In genomic region chr12:80712866-80713265, GRCh38 we compare ENCODE assay signal across 35 cellular contexts. TPM values are rescaled to one million over a fixed set of nuclear protein-coding genes. Genes with fewer than 3 reads are reported as not detected.
"Had no signal": no experiment of that assay in that cellular context is flagged by ENCODE, and none has a peak within 500 bp of the region (broad histone marks: within the 10 kb centered on the region; RNA-seq: fewer than 3 reads in every experiment).

No MANE protein-coding gene starts in this region.

- DNase-seq: activated CD4-positive, alpha-beta memory T cell treated with anti-CD3 and anti-CD28 coated beads for 36 hours; activated CD4-positive, alpha-beta T cell treated with anti-CD3 and anti-CD28 coated beads, Interleukin-2, amount 10 ng/mL, durations not matched to agents 7 days and 5 days; activated CD4-positive, CD25-positive, alpha-beta regulatory T cell; activated CD8-positive, alpha-beta memory T cell treated with anti-CD3 and anti-CD28 coated beads for 24 hours; activated gamma-delta T cell treated with Interleukin-2 at 50 U/mL for 16 hours; activated naive CD4-positive, alpha-beta T cell treated with anti-CD3 and anti-CD28 coated beads, Interleukin-2, amount 10 ng/mL, durations not matched to agents 7 days and 5 days; activated naive CD8-positive, alpha-beta T cell treated with anti-CD3 and anti-CD28 coated beads for 36 hours; activated T-cell treated with anti-CD3 and anti-CD28 coated beads for 4 hours; activated T-cell treated with anti-CD3 and anti-CD28 coated beads, Interleukin-2, amount 50 U/mL, for 48 hours; brain microvascular endothelial cell; KG1; MG63; MV-4-11; NCI-H1092 treated with DMSO at 0.1 percent for 48 hours; NCI-H1436 treated with DMSO at 0.1 percent for 48 hours; NCI-H187; NCI-H2081; NCI-H2171 treated with DMSO at 0.1 percent for 48 hours; NCI-H226; NCI-H526; NCI-H82; NK-92 treated with Interleukin-12 subunit alpha and Interleukin-12 subunit beta, amount 100 ng/mL, for 24 hours; OCI-M1; RPMI8226; T-cell; T-helper 2 cell; T1000 had no signal

- H3K36me3 ChIP-seq: brain microvascular endothelial cell, cardiac muscle cell, MG63 had no signal

- H3K4me3 ChIP-seq: cardiac muscle cell, MG63, SK-N-MC had no signal

- H3K9me3 ChIP-seq: MG63 had no signal

- ATAC-seq: activated T-helper 17 cell treated with anti-CD3 and anti-CD28 coated beads, Interleukin-2, amount 50 U/mL, for 72 hours; Panc1; Right ventricle myocardium inferior; T-cell had no signal

- H3K27me3 ChIP-seq: brain microvascular endothelial cell, MG63 had no signal

- FAIRE-seq: TTC549 had no signal

- H3K27ac ChIP-seq: brain microvascular endothelial cell, cardiac muscle cell, SK-N-MC had no signal

RNA-seq across cellular contexts. Expression of gene MYF5, which starts 3.8 kb away (rescaled TPM):
- total RNA-seq: activated CD4-positive, alpha-beta memory T cell treated with anti-CD3 and anti-CD28 coated beads for 36 hours; activated CD4-positive, alpha-beta T cell treated with anti-CD3 and anti-CD28 coated beads, Interleukin-2, amount 10 ng/mL, durations not matched to agents 7 days and 5 days; activated naive CD8-positive, alpha-beta T cell treated with anti-CD3 and anti-CD28 coated beads for 36 hours; activated T-helper 17 cell treated with anti-CD3 and anti-CD28 coated beads, Interleukin-2, amount 50 U/mL, for 72 hours; cardiac muscle cell; NCI-H460; Right ventricle myocardium inferior; T-cell had no signal
- polyA plus RNA-seq: adipose tissue, cardiac muscle cell had no signal

RNA-seq across cellular contexts. Expression of gene MYF6, which starts 5.4 kb away (rescaled TPM):
- total RNA-seq: activated CD4-positive, alpha-beta memory T cell treated with anti-CD3 and anti-CD28 coated beads for 36 hours; activated CD4-positive, alpha-beta T cell treated with anti-CD3 and anti-CD28 coated beads, Interleukin-2, amount 10 ng/mL, durations not matched to agents 7 days and 5 days; activated naive CD8-positive, alpha-beta T cell treated with anti-CD3 and anti-CD28 coated beads for 36 hours; activated T-helper 17 cell treated with anti-CD3 and anti-CD28 coated beads, Interleukin-2, amount 50 U/mL, for 72 hours; cardiac muscle cell; NCI-H460; Right ventricle myocardium inferior; T-cell had no signal
- polyA plus RNA-seq: cardiac muscle cell had no signal
